Comparison of ENCODE assay signal across 15 cellular contexts in genomic region chr3:194494951-194495374, GRCh38. TPM values are rescaled to one million over a fixed set of nuclear protein-coding genes. Genes with fewer than 3 reads are reported as not detected.
A peak's percentile ranks its signal among the peaks of the same experiment; 100 is the strongest.
DNase-seq lines count a peak whose midpoint lies in the region; ATAC-seq and TF ChIP-seq lines count a peak whose summit lies in the region.
"Had no signal": no experiment of that assay in that cellular context is flagged by ENCODE, and none has a peak within 500 bp of the region (broad histone marks: within the 10 kb centered on the region; RNA-seq: fewer than 3 reads in every experiment).

No MANE protein-coding gene starts in this region.

- H3K27ac ChIP-seq in SK-N-SH (ENCODE audit: low read depth in 2 of 2, low read length in 1 of 2) (no peak overlapping the region), RWPE2 (ENCODE audit: poor library complexity, severe bottlenecking) (peak overlapping the region; percentile 42), hepatocyte (peak overlapping the region; percentile 73), tibial artery (peak overlapping the region; percentile 55 to 56)
- H3K27ac ChIP-seq: upper lobe of right lung had no signal

- no peak for TF ChIP-seq RAD21 in SK-N-SH (IDR thresholded peaks at IDR 0.05; ENCODE audit: low read length)

- H3K9ac ChIP-seq in SK-N-SH: no peak overlapping the region

- H2AFZ ChIP-seq in SK-N-SH (ENCODE audit: low read depth) (no peak overlapping the region), hepatocyte (no peak overlapping the region)

- intact Hi-C loops in tibial artery (cut with DNase I; ENCODE audit: low total_unique reads): loop anchor here (5.0 kb wide), 1 partner anchor 363 kb away; no protein-coding TSS in a partner anchor

- no peak overlapping the region for H3K4me3 ChIP-seq in SK-N-SH (ENCODE audit: low read depth in 2 of 2, low read length in 1 of 2)
- H3K4me3 ChIP-seq in RWPE2 (ENCODE audit: severe bottlenecking): no peak overlapping the region
- no peak overlapping the region for H3K4me3 ChIP-seq in hepatocyte
- no peak overlapping the region for H3K4me3 ChIP-seq in tibial artery
- H3K4me3 ChIP-seq: upper lobe of right lung had no signal

- TF ChIP-seq EP300 in SK-N-SH (IDR thresholded peaks at IDR 0.05; ENCODE audit: borderline replicate concordance in 1 of 2, low read depth in 1 of 2, low read length in 1 of 2): no peak

- H3K36me3 ChIP-seq in SK-N-SH (replicated peaks in 1 of 2; ENCODE audit: control insufficient read depth in 1 of 2, insufficient read depth in 2 of 2, low read length in 1 of 2) (no peaks in the 10 kb centered on the region), RWPE2 (ENCODE audit: low read depth) (no peaks in the 10 kb centered on the region), hepatocyte (replicated peaks; ENCODE audit: insufficient read depth, low read depth) (no peaks in the 10 kb centered on the region), tibial artery (no peaks in the 10 kb centered on the region)
- H3K36me3 ChIP-seq: upper lobe of right lung had no signal

- H3K4me2 ChIP-seq in SK-N-SH: peak overlapping the region; percentile 57; the same call in 1 of the 2 replicates
- H3K4me2 ChIP-seq in hepatocyte: no peak overlapping the region

- H3K9me2 ChIP-seq in SK-N-SH (no peaks in the 10 kb centered on the region), hepatocyte (replicated peaks; ENCODE audit: insufficient read depth) (no peaks in the 10 kb centered on the region)

- H3K79me2 ChIP-seq in SK-N-SH (ENCODE audit: insufficient read depth): no peaks in the 10 kb centered on the region
- no peaks in the 10 kb centered on the region for H3K79me2 ChIP-seq in hepatocyte

- ATAC-seq in SK-N-SH treated with all-trans-retinoic acid at 6 μM for 48 hours (no peak), RWPE2 (ENCODE audit: low read depth) (no peak), GM18861 (IDR thresholded peaks at IDR 0.05; ENCODE audit: unreplicated experiment) (no peak)
- ATAC-seq: stimulated activated effector memory CD8-positive, alpha-beta T cell treated with anti-CD3 and anti-CD28 coated beads, Interleukin-12 subunit alpha, Interleukin-12 subunit beta, amount 100 ng/mL, for 72 hours; T-cell; upper lobe of right lung had no signal

- no peaks in the 10 kb centered on the region for H4K20me1 ChIP-seq in SK-N-SH (ENCODE audit: insufficient read depth)
- no peaks in the 10 kb centered on the region for H4K20me1 ChIP-seq in hepatocyte (ENCODE audit: insufficient read depth, poor library complexity, severe bottlenecking)

- peaks cover 0 to 17% of the 10 kb centered on the region in 2 experiments; a peak in 2 of 4 replicates for H3K4me1 ChIP-seq in SK-N-SH (ENCODE audit: control insufficient read depth in 1 of 2, insufficient read depth in 2 of 2, low read depth in 1 of 2, low read length in 1 of 2)
- H3K4me1 ChIP-seq in RWPE2 (ENCODE audit: insufficient read depth, poor library complexity, severe bottlenecking): peaks cover 13% of the 10 kb centered on the region
- peaks cover 32% of the 10 kb centered on the region for H3K4me1 ChIP-seq in hepatocyte (ENCODE audit: insufficient read depth)
- H3K4me1 ChIP-seq in tibial artery: peaks cover 0 to 38% (median 11%) of the 10 kb centered on the region in 4 donors

- WGBS in SK-N-SH (ENCODE audit: low lambda C conversion rate): 91% methylated on average over 5 of the region's 5 CpGs
- WGBS in hepatocyte (ENCODE audit: low lambda C conversion rate, missing lambda C conversion rate): 74% methylated on average over 5 of the region's 5 CpGs

- CTCF ChIA-PET in SK-N-SH (lab: Yijun Ruan, JAX): no interaction called here

- POLR2A ChIA-PET in SK-N-SH (lab: Yijun Ruan, JAX): no interaction called here

- H3K27me3 ChIP-seq in SK-N-SH (ENCODE audit: insufficient read depth): no peaks in the 10 kb centered on the region
- H3K27me3 ChIP-seq in RWPE2 (ENCODE audit: insufficient read depth, poor library complexity, severe bottlenecking): no peaks in the 10 kb centered on the region
- H3K27me3 ChIP-seq in hepatocyte: no peaks in the 10 kb centered on the region
- no peaks in the 10 kb centered on the region for H3K27me3 ChIP-seq in tibial artery
- H3K27me3 ChIP-seq: upper lobe of right lung had no signal

- no peaks in the 10 kb centered on the region for H3K9me3 ChIP-seq in SK-N-SH
- no peaks in the 10 kb centered on the region for H3K9me3 ChIP-seq in RWPE2 (ENCODE audit: severe bottlenecking)
- H3K9me3 ChIP-seq in hepatocyte (ENCODE audit: low read depth): no peaks in the 10 kb centered on the region
- no peaks in the 10 kb centered on the region for H3K9me3 ChIP-seq in tibial artery
- H3K9me3 ChIP-seq: upper lobe of right lung had no signal

- DNase-seq in SK-N-SH (no peak), RWPE2 (ENCODE audit: low spot score) (no peak), hepatocyte (ENCODE audit: low spot score) (peak; percentile 57), tibial artery (no peak), NCI-H187 treated with DMSO at 0.1 percent for 48 hours (lab: John Stamatoyannopoulos, UW) (no peak), iPS-NIHi11 (ENCODE audit: low spot score) (no peak)
- DNase-seq: activated CD4-positive, CD25-positive, alpha-beta regulatory T cell; HCEC 1CT; NCI-H1417 treated with DMSO at 0.1 percent for 48 hours; small intestine; T-cell; upper lobe of right lung had no signal

- no peak for TF ChIP-seq CTCF in SK-N-SH (IDR thresholded peaks at IDR 0.05)
- no peak for TF ChIP-seq CTCF in RWPE2 (IDR thresholded peaks at IDR 0.05; ENCODE audit: poor library complexity, severe bottlenecking)
- no peak for TF ChIP-seq CTCF in hepatocyte (IDR thresholded peaks at IDR 0.05; ENCODE audit: poor library complexity)
- no peak for TF ChIP-seq CTCF in tibial artery (IDR thresholded peaks at IDR 0.05)

- peaks cover 10% of the 10 kb centered on the region for H3F3A ChIP-seq in SK-N-SH (replicated peaks; ENCODE audit: insufficient read depth)

TF ChIP-seq in SK-N-SH, 30 proteins besides CTCF, POLR2A, EP300 and RAD21 (continues in another document):
- TF ChIP-seq, protein P1, sequence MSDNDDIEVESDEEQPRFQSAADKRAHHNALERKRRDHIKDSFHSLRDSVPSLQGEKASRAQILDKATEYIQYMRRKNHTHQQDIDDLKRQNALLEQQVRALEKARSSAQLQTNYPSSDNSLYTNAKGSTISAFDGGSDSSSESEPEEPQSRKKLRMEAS (IDR thresholded peaks at IDR 0.05; ENCODE audit: low read depth): no peak
- TF ChIP-seq NFIC (IDR thresholded peaks at IDR 0.05; ENCODE audit: borderline replicate concordance) (no peak), FOSL2 (IDR thresholded peaks at IDR 0.05; ENCODE audit: borderline replicate concordance, low read depth) (no peak), CHD2 (IDR thresholded peaks at IDR 0.05; ENCODE audit: low read length, partially characterized antibody) (no peak), RFX5 (IDR thresholded peaks at IDR 0.05; ENCODE audit: low read length) (no peak), MXI1 (IDR thresholded peaks at IDR 0.05; ENCODE audit: low read depth, low read length) (no peak), USF2 (IDR thresholded peaks at IDR 0.05; ENCODE audit: borderline replicate concordance, low read depth, low read length) (no peak), YY1 (IDR thresholded peaks at IDR 0.05; ENCODE audit: low read depth) (no peak), GABPA (IDR thresholded peaks at IDR 0.05; ENCODE audit: low read depth) (no peak), MEF2A (IDR thresholded peaks at IDR 0.05; ENCODE audit: borderline replicate concordance, low read depth) (no peak)

TF ChIP-seq in SK-N-SH treated with all-trans-retinoic acid at 6 μM for 48 hours, 23 proteins besides CTCF, POLR2A, EP300 and RAD21:
- no peak for TF ChIP-seq RARB (CRISPR knock-in tag; IDR thresholded peaks at IDR 0.05)
- no peak for TF ChIP-seq ZC3H10 (CRISPR knock-in tag; IDR thresholded peaks at IDR 0.05)
- TF ChIP-seq ESRRG (CRISPR knock-in tag; IDR thresholded peaks at IDR 0.05): no peak
- TF ChIP-seq ZNF565 (CRISPR knock-in tag; conservative IDR thresholded peaks at IDR 0.05; ENCODE audit: low read depth): no peak
- no peak for TF ChIP-seq ISL1 (CRISPR knock-in tag; IDR thresholded peaks at IDR 0.05)
- TF ChIP-seq, protein P2, sequence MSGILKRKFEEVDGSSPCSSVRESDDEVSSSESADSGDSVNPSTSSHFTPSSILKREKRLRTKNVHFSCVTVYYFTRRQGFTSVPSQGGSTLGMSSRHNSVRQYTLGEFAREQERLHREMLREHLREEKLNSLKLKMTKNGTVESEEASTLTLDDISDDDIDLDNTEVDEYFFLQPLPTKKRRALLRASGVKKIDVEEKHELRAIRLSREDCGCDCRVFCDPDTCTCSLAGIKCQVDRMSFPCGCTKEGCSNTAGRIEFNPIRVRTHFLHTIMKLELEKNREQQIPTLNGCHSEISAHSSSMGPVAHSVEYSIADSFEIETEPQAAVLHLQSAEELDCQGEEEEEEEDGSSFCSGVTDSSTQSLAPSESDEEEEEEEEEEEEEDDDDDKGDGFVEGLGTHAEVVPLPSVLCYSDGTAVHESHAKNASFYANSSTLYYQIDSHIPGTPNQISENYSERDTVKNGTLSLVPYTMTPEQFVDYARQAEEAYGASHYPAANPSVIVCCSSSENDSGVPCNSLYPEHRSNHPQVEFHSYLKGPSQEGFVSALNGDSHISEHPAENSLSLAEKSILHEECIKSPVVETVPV (CRISPR knock-in tag; IDR thresholded peaks at IDR 0.05): no peak

RNA-seq across cellular contexts. Expression of gene ATP13A3, which starts 8.2 kb away (rescaled TPM):
- polyA plus RNA-seq in SK-N-SH (2012; rRNA removed): 48.2 and 67.2 TPM in 2 replicates
- polyA plus RNA-seq in SK-N-SH (2012; cell fraction: cytosol; rRNA removed): 84.5 and 91.7 TPM in 2 replicates
- polyA plus RNA-seq in SK-N-SH (2012; cell fraction: nucleus; rRNA removed): 31.0 and 73.2 TPM in 2 replicates
- total RNA-seq in hepatocyte: 107 and 131 TPM in 2 replicates
- 18.3 and 20.5 TPM in 2 replicates for polyA plus RNA-seq in hepatocyte

Comparison
In these comparisons a context has a peak if more than half of its experiments do, and no peak if none do; other contexts are left out.
1. H3K27ac ChIP-seq: peak in RWPE2 (single experiment), hepatocyte (single experiment) and tibial artery (2 of 2); none in SK-N-SH (0 of 2).